12 cellular contexts compared by ENCODE assay signal in genomic region chr18:75915941-75916640, GRCh38.
DNase-seq lines count a peak whose midpoint lies in the region; ATAC-seq and TF ChIP-seq lines count a peak whose summit lies in the region.
"Had no signal": no experiment of that assay in that cellular context is flagged by ENCODE, and none has a peak within 500 bp of the region (broad histone marks: within the 10 kb centered on the region; RNA-seq: fewer than 3 reads in every experiment).

No MANE protein-coding gene starts in this region.

- peak; percentile 14 for DNase-seq in activated CD8-positive, alpha-beta T cell treated with anti-CD3 and anti-CD28 coated beads for 36 hours
- no peak for DNase-seq in activated CD8-positive, alpha-beta T cell treated with anti-CD3 and anti-CD28 coated beads, Interleukin-2, amount 10 ng/mL, durations not matched to agents 7 days and 5 days
- DNase-seq in cerebellar cortex (ENCODE audit: low spot score) (peak; percentile 31), lung (ENCODE audit: low spot score) (no peak), upper lobe of left lung (peak in 1 of 2 donors; percentile 87), KBM-7 (no peak)
- DNase-seq in activated CD4-positive, alpha-beta T cell treated with anti-CD3 and anti-CD28 coated beads, Interleukin-2, amount 50 U/mL, for 1 hour, result no peak
- DNase-seq: activated naive CD4-positive, alpha-beta T cell treated with anti-CD3 and anti-CD28 coated beads, Interleukin-2, amount 10 ng/mL, durations not matched to agents 7 days and 5 days; GOT3; NK-92 treated with Interleukin-12 subunit alpha and Interleukin-12 subunit beta, amount 100 ng/mL, for 24 hours had no signal

- no peaks in the 10 kb centered on the region for H3K4me1 Mint-ChIP-seq in activated CD8-positive, alpha-beta T cell treated with anti-CD3 and anti-CD28 coated beads for 36 hours (ENCODE audit: low read depth)
- no peaks in the 10 kb centered on the region for H3K4me1 Mint-ChIP-seq in activated CD8-positive, alpha-beta T cell treated with anti-CD3 and anti-CD28 coated beads, Interleukin-2, amount 10 ng/mL, durations not matched to agents 7 days and 5 days (ENCODE audit: low read depth)
- H3K4me1 Mint-ChIP-seq: activated naive CD4-positive, alpha-beta T cell treated with anti-CD3 and anti-CD28 coated beads, Interleukin-2, amount 10 ng/mL, durations not matched to agents 7 days and 5 days had no signal

- TF ChIP-seq EP300 in upper lobe of left lung (IDR thresholded peaks at IDR 0.05), result no peak

- H3K27ac Mint-ChIP-seq in activated CD8-positive, alpha-beta T cell treated with anti-CD3 and anti-CD28 coated beads for 36 hours, result no peak overlapping the region
- no peak overlapping the region for H3K27ac Mint-ChIP-seq in activated CD8-positive, alpha-beta T cell treated with anti-CD3 and anti-CD28 coated beads, Interleukin-2, amount 10 ng/mL, durations not matched to agents 7 days and 5 days
- H3K27ac Mint-ChIP-seq: activated naive CD4-positive, alpha-beta T cell treated with anti-CD3 and anti-CD28 coated beads, Interleukin-2, amount 10 ng/mL, durations not matched to agents 7 days and 5 days had no signal

- H3K9me3 ChIP-seq in lung (ENCODE audit: control insufficient read depth in 2 of 2, insufficient read depth in 1 of 2, low read length in 1 of 2) (peaks cover 0 to 2% of the 10 kb centered on the region in 2 donors), upper lobe of left lung (no peaks in the 10 kb centered on the region)

- H3K4me3 ChIP-seq in lung, result peak overlapping the region; percentile 7
- H3K4me3 ChIP-seq in upper lobe of left lung, result peak overlapping the region in 3 of 4 donors; percentile 30 to 50 (median 43)

- H3K27ac ChIP-seq in lung (ENCODE audit: low read depth in 1 of 2, low read length in 1 of 2) (no peak overlapping the region), upper lobe of left lung (no peak overlapping the region)
- H3K27ac ChIP-seq: C4-2B had no signal

- in situ Hi-C loops in KBM-7 (cut with MboI; ENCODE audit: low pct_unique_long_range_greater_than_20kb, low sequenced_read_pairs), result no loop called here

- TF ChIP-seq POLR2A in upper lobe of left lung (IDR thresholded peaks at IDR 0.05), result no peak

- no peaks in the 10 kb centered on the region for H3K9me3 Mint-ChIP-seq in activated CD8-positive, alpha-beta T cell treated with anti-CD3 and anti-CD28 coated beads for 36 hours
- H3K9me3 Mint-ChIP-seq in activated CD8-positive, alpha-beta T cell treated with anti-CD3 and anti-CD28 coated beads, Interleukin-2, amount 10 ng/mL, durations not matched to agents 7 days and 5 days (ENCODE audit: insufficient read depth), result no peaks in the 10 kb centered on the region
- H3K9me3 Mint-ChIP-seq: activated naive CD4-positive, alpha-beta T cell treated with anti-CD3 and anti-CD28 coated beads, Interleukin-2, amount 10 ng/mL, durations not matched to agents 7 days and 5 days had no signal

- H3K4me1 ChIP-seq in lung (ENCODE audit: control insufficient read depth in 2 of 2, insufficient read depth in 2 of 2, low read length in 2 of 2) (peaks cover 0 to 4% of the 10 kb centered on the region in 2 donors), upper lobe of left lung (peaks cover 0 to 10% (median 6%) of the 10 kb centered on the region in 4 donors)

- WGBS in lung, 2 donors, result 5 to 6% methylated on average over 54 to 80 of the region's 80 CpGs
- 9 to 21% methylated on average over 7 to 79 of the region's 80 CpGs for WGBS in upper lobe of left lung, 2 donors

- TF ChIP-seq CTCF in activated CD8-positive, alpha-beta T cell treated with anti-CD3 and anti-CD28 coated beads for 36 hours (IDR thresholded peaks at IDR 0.05), result no peak
- TF ChIP-seq CTCF in lung (IDR thresholded peaks at IDR 0.05; ENCODE audit: control extremely low read depth, extremely low read depth) (no peak), upper lobe of left lung (IDR thresholded peaks at IDR 0.05) (no peak)

- no peak overlapping the region for H3K4me3 Mint-ChIP-seq in activated CD8-positive, alpha-beta T cell treated with anti-CD3 and anti-CD28 coated beads for 36 hours
- no peak overlapping the region for H3K4me3 Mint-ChIP-seq in activated CD8-positive, alpha-beta T cell treated with anti-CD3 and anti-CD28 coated beads, Interleukin-2, amount 10 ng/mL, durations not matched to agents 7 days and 5 days
- H3K4me3 Mint-ChIP-seq: activated naive CD4-positive, alpha-beta T cell treated with anti-CD3 and anti-CD28 coated beads, Interleukin-2, amount 10 ng/mL, durations not matched to agents 7 days and 5 days had no signal

- H3K27me3 ChIP-seq in lung (ENCODE audit: control insufficient read depth, insufficient read depth) (peaks cover 6% of the 10 kb centered on the region), upper lobe of left lung (peaks cover 0 to 6% (median 3%) of the 10 kb centered on the region in 4 donors)

- CTCF ChIA-PET in activated CD8-positive, alpha-beta T cell treated with anti-CD3 and anti-CD28 coated beads for 36 hours (lab: Charles Lee), result interaction anchor here (2.1 kb wide), 1 partner anchor 10 kb away, joined by 4 read pairs; no protein-coding TSS in a partner anchor
- CTCF ChIA-PET in activated CD8-positive, alpha-beta T cell treated with anti-CD3 and anti-CD28 coated beads, Interleukin-2, amount 10 ng/mL, durations not matched to agents 7 days and 5 days (lab: Charles Lee), result no interaction called here

- POLR2A ChIA-PET in activated CD8-positive, alpha-beta T cell treated with anti-CD3 and anti-CD28 coated beads for 36 hours (lab: Charles Lee), result interaction anchor here (0.5 kb wide), 1 partner anchor 90 kb away, joined by 3 read pairs; no protein-coding TSS in a partner anchor
- POLR2A ChIA-PET in activated CD8-positive, alpha-beta T cell treated with anti-CD3 and anti-CD28 coated beads, Interleukin-2, amount 10 ng/mL, durations not matched to agents 7 days and 5 days (lab: Charles Lee), result no interaction called here

- H3K36me3 ChIP-seq in lung (ENCODE audit: control insufficient read depth in 2 of 2, insufficient read depth in 2 of 2, low read length in 2 of 2) (no peaks in the 10 kb centered on the region), upper lobe of left lung (no peaks in the 10 kb centered on the region)

- intact Hi-C loops in activated CD8-positive, alpha-beta T cell treated with anti-CD3 and anti-CD28 coated beads for 36 hours (cut with micrococcal nuclease), result no loop called here

- ATAC-seq in activated CD8-positive, alpha-beta T cell treated with anti-CD3 and anti-CD28 coated beads for 36 hours, result no peak
- no peak for ATAC-seq in activated CD8-positive, alpha-beta T cell treated with anti-CD3 and anti-CD28 coated beads, Interleukin-2, amount 10 ng/mL, durations not matched to agents 7 days and 5 days
- ATAC-seq in lung (ENCODE audit: insufficient read depth, low FRiP score), result peak; percentile 16
- peak in 1 of 2 donors; percentile 53 for ATAC-seq in upper lobe of left lung (ENCODE audit: low FRiP score in 2 of 2)
- no peak for ATAC-seq in HG02610 (IDR thresholded peaks at IDR 0.05; ENCODE audit: unreplicated experiment)

- H3K27me3 Mint-ChIP-seq in activated CD8-positive, alpha-beta T cell treated with anti-CD3 and anti-CD28 coated beads for 36 hours, result peaks cover 12% of the 10 kb centered on the region
- H3K27me3 Mint-ChIP-seq in activated CD8-positive, alpha-beta T cell treated with anti-CD3 and anti-CD28 coated beads, Interleukin-2, amount 10 ng/mL, durations not matched to agents 7 days and 5 days (ENCODE audit: low read depth), result peaks cover 23% of the 10 kb centered on the region

- no peaks in the 10 kb centered on the region for H3K36me3 Mint-ChIP-seq in activated CD8-positive, alpha-beta T cell treated with anti-CD3 and anti-CD28 coated beads for 36 hours (ENCODE audit: low read depth)
- H3K36me3 Mint-ChIP-seq in activated CD8-positive, alpha-beta T cell treated with anti-CD3 and anti-CD28 coated beads, Interleukin-2, amount 10 ng/mL, durations not matched to agents 7 days and 5 days (ENCODE audit: low read depth), result no peaks in the 10 kb centered on the region
- H3K36me3 Mint-ChIP-seq: activated naive CD4-positive, alpha-beta T cell treated with anti-CD3 and anti-CD28 coated beads, Interleukin-2, amount 10 ng/mL, durations not matched to agents 7 days and 5 days had no signal

Comparison
In these comparisons a context has a peak if more than half of its experiments do, and no peak if none do; other contexts are left out.
1. DNase-seq: peak in activated CD8-positive, alpha-beta T cell treated with anti-CD3 and anti-CD28 coated beads for 36 hours (single experiment) and cerebellar cortex (single experiment); none in activated CD8-positive, alpha-beta T cell treated with anti-CD3 and anti-CD28 coated beads, Interleukin-2, amount 10 ng/mL, durations not matched to agents 7 days and 5 days (single experiment), lung (single experiment), KBM-7 (single experiment) and activated CD4-positive, alpha-beta T cell treated with anti-CD3 and anti-CD28 coated beads, Interleukin-2, amount 50 U/mL, for 1 hour (single experiment).